ENCODE assay signal across 21 cellular contexts in the genomic region with DNA sequence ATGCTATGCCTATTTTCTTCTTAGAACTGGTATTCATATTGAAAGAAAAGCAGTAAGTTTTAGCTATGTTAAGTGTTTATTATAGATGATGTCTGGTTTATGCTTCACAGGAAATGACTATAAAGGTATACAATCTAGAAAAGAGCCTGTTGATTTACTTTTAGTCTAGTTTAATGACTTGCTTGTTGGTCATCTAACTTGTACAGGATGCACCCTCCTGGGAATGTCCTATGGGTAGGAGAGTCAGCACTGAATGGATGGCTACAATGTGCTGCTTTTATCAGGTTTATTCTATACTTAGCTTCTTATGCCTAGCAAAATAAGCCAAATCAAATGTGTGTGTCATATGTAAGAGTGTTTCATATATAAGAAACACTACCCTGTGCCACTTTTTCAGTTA.
DNase-seq lines count a peak whose midpoint lies in the region; TF ChIP-seq lines count a peak whose summit lies in the region.
"Had no signal": no experiment of that assay in that cellular context is flagged by ENCODE, and none has a peak within 500 bp of the region (broad histone marks: within the 10 kb centered on the region; RNA-seq: fewer than 3 reads in every experiment).

No MANE protein-coding gene starts in this region.

- H3K36me3 ChIP-seq in MG63, result peaks cover 10% of the 10 kb centered on the region
- peaks cover 9% of the 10 kb centered on the region for H3K36me3 ChIP-seq in skeletal muscle satellite cell (ENCODE audit: insufficient read depth, low read length)
- peaks cover 8 to 13% (median 9%) of the 10 kb centered on the region in 3 donors for H3K36me3 ChIP-seq in tibial artery
- H3K36me3 ChIP-seq: prostate gland, uterus had no signal

- no peaks in the 10 kb centered on the region for H3K27me3 ChIP-seq in MG63
- no peaks in the 10 kb centered on the region for H3K27me3 ChIP-seq in skeletal muscle satellite cell (ENCODE audit: control insufficient read depth, insufficient read depth, low read length)
- no peaks in the 10 kb centered on the region for H3K27me3 ChIP-seq in tibial artery
- H3K27me3 ChIP-seq: ascending aorta, neutrophil, suprapubic skin, uterus had no signal

- no peaks in the 10 kb centered on the region for H3K9me3 Mint-ChIP-seq in activated naive CD4-positive, alpha-beta T cell treated with anti-CD3 and anti-CD28 coated beads, Interleukin-2, amount 50 U/mL, for 24 hours
- H3K9me3 Mint-ChIP-seq: central memory CD8-positive, alpha-beta T cell; stimulated activated effector memory CD8-positive, alpha-beta T cell treated with anti-CD3 and anti-CD28 coated beads, Interleukin-12 subunit alpha, Interleukin-12 subunit beta, amount 100 ng/mL, for 72 hours had no signal

- peaks cover 3% of the 10 kb centered on the region for H3K36me3 Mint-ChIP-seq in activated naive CD4-positive, alpha-beta T cell treated with anti-CD3 and anti-CD28 coated beads, Interleukin-2, amount 50 U/mL, for 24 hours

- H3K4me3 ChIP-seq in MG63 (no peak overlapping the region), skeletal muscle satellite cell (ENCODE audit: low read length) (no peak overlapping the region), tibial artery (no peak overlapping the region)
- H3K4me3 ChIP-seq: ascending aorta, prostate gland, SK-N-MC, suprapubic skin, uterus had no signal

- H3K4me1 ChIP-seq in skeletal muscle satellite cell (ENCODE audit: control insufficient read depth, insufficient read depth, low read length), result peaks cover 17% of the 10 kb centered on the region
- no peaks in the 10 kb centered on the region for H3K4me1 ChIP-seq in tibial artery
- H3K4me1 ChIP-seq: ascending aorta, prostate gland, uterus had no signal

- H3K4me2 ChIP-seq in skeletal muscle satellite cell (ENCODE audit: low read length), result peak overlapping the region; percentile 16

- H3K27ac Mint-ChIP-seq in activated naive CD4-positive, alpha-beta T cell treated with anti-CD3 and anti-CD28 coated beads, Interleukin-2, amount 50 U/mL, for 24 hours, result peak overlapping the region; percentile 81
- H3K27ac Mint-ChIP-seq: stimulated activated effector memory CD8-positive, alpha-beta T cell treated with anti-CD3 and anti-CD28 coated beads, Interleukin-12 subunit alpha, Interleukin-12 subunit beta, amount 100 ng/mL, for 72 hours had no signal

- no peaks in the 10 kb centered on the region for H3K27me3 Mint-ChIP-seq in activated naive CD4-positive, alpha-beta T cell treated with anti-CD3 and anti-CD28 coated beads, Interleukin-2, amount 50 U/mL, for 24 hours
- H3K27me3 Mint-ChIP-seq: central memory CD8-positive, alpha-beta T cell had no signal

- no peak for TF ChIP-seq CTCF in tibial artery (IDR thresholded peaks at IDR 0.05)

- no peak for DNase-seq in activated naive CD4-positive, alpha-beta T cell (lab: John Stamatoyannopoulos, UW)
- DNase-seq in MG63, result peak; percentile 32
- peak; percentile 24 for DNase-seq in dermis blood vessel endothelial cell
- no peak for DNase-seq in COR-L47 (lab: John Stamatoyannopoulos, UW)
- no peak for DNase-seq in NCI-H1048 (lab: John Stamatoyannopoulos, UW)
- DNase-seq in tibial artery, result no peak
- DNase-seq: C1 segment of cervical spinal cord, erythroblast, NCI-H1105 treated with DMSO at 0.1 percent for 48 hours, NCI-H2081, T-helper 2 cell, uterus had no signal

- intact Hi-C loops in tibial artery (cut with DNase I; ENCODE audit: low total_unique reads), result loop anchor here (5.0 kb wide), 1 partner anchor 210 kb away; a partner anchor contains a TSS

- peaks cover 71% of the 10 kb centered on the region for H3K4me1 Mint-ChIP-seq in activated naive CD4-positive, alpha-beta T cell treated with anti-CD3 and anti-CD28 coated beads, Interleukin-2, amount 50 U/mL, for 24 hours

- no peak overlapping the region for H3K27ac ChIP-seq in tibial artery
- H3K27ac ChIP-seq: ascending aorta, neutrophil, prostate gland, SK-N-MC, suprapubic skin, uterus had no signal

- no peak overlapping the region for H3K4me3 Mint-ChIP-seq in activated naive CD4-positive, alpha-beta T cell treated with anti-CD3 and anti-CD28 coated beads, Interleukin-2, amount 50 U/mL, for 24 hours
- H3K4me3 Mint-ChIP-seq: central memory CD8-positive, alpha-beta T cell; stimulated activated effector memory CD8-positive, alpha-beta T cell treated with anti-CD3 and anti-CD28 coated beads, Interleukin-12 subunit alpha, Interleukin-12 subunit beta, amount 100 ng/mL, for 72 hours had no signal

- H3K9ac ChIP-seq in skeletal muscle satellite cell (ENCODE audit: low read depth, low read length), result no peak overlapping the region

- H3K9me3 ChIP-seq in MG63 (no peaks in the 10 kb centered on the region), skeletal muscle satellite cell (replicated peaks; ENCODE audit: low read length) (no peaks in the 10 kb centered on the region), tibial artery (no peaks in the 10 kb centered on the region)
- H3K9me3 ChIP-seq: ascending aorta, neutrophil, prostate gland, suprapubic skin, uterus had no signal

Comparison
In these comparisons a context has a peak if more than half of its experiments do, and no peak if none do; other contexts are left out.
1. DNase-seq: peak in MG63 (single experiment) and dermis blood vessel endothelial cell (single experiment); none in activated naive CD4-positive, alpha-beta T cell (0 of 4), COR-L47 (single experiment), NCI-H1048 (single experiment) and tibial artery (0 of 2).